In genomic region chr19:47511128-47511517, GRCh38 we compare ENCODE assay signal across 1 cellular context.
TF ChIP-seq lines count a peak whose summit lies in the region.

No MANE protein-coding gene starts in this region.

TF ChIP-seq in HepG2, 621 proteins besides CTCF, POLR2A, EP300 and RAD21:
- TF ChIP-seq, protein P1, sequence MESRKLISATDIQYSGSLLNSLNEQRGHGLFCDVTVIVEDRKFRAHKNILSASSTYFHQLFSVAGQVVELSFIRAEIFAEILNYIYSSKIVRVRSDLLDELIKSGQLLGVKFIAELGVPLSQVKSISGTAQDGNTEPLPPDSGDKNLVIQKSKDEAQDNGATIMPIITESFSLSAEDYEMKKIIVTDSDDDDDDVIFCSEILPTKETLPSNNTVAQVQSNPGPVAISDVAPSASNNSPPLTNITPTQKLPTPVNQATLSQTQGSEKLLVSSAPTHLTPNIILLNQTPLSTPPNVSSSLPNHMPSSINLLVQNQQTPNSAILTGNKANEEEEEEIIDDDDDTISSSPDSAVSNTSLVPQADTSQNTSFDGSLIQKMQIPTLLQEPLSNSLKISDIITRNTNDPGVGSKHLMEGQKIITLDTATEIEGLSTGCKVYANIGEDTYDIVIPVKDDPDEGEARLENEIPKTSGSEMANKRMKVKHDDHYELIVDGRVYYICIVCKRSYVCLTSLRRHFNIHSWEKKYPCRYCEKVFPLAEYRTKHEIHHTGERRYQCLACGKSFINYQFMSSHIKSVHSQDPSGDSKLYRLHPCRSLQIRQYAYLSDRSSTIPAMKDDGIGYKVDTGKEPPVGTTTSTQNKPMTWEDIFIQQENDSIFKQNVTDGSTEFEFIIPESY (CRISPR knock-in tag; IDR thresholded peaks at IDR 0.05) = peak; percentile 56; the same call in 1 of the 2 replicates
- peak; percentile 84 for TF ChIP-seq ZNF263 (CRISPR knock-in tag; IDR thresholded peaks at IDR 0.05)
- no peak for TF ChIP-seq ZNF83 (CRISPR knock-in tag; IDR thresholded peaks at IDR 0.05; ENCODE audit: borderline replicate concordance)
TF ChIP-seq in HepG2: peak in this region for 2.
